8 cellular contexts compared by ENCODE assay signal in the genomic region with DNA sequence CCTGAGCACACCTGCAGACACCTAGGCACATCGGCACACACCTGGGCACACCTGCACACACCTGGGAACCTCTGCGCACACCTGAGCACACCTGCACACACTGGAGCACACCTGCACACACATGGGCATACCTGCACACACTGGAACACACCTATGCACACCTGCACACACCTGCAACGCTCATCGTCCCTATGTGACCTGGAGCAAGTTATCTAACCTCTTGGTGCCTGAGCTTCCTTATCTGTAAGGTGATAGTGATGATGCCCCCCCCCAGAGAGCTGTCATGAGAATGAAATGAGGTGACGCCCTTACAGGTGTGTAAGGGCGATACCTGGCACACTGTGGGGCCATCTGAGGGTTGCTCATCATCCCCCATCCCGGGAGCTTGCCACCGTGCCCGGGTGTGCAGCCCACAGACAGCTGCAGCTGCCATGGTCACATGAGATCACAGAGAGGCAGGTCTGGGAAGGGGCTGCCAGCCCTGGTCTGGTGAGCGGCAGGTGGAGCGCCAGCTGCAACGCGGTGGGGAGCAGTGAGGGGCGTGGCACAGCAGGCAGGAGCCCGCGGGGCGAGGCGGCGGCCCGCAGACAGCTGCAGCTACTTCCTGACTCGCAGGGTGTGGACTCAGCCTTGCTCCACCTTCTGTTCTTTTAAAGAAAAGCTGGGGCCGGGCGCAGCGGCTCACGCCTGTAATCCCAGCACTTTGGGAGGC.
A peak's percentile ranks its signal among the peaks of the same experiment; 100 is the strongest.
DNase-seq lines count a peak whose midpoint lies in the region; ATAC-seq and TF ChIP-seq lines count a peak whose summit lies in the region.

No MANE protein-coding gene starts in this region.

- no peak overlapping the region for H3K4me3 ChIP-seq in epithelial cell of esophagus (ENCODE audit: low read length)

- DNase-seq in GF-D8 (lab: John Stamatoyannopoulos, UW) (peak; percentile 39), NCI-H2227 (lab: John Stamatoyannopoulos, UW; ENCODE audit: unreplicated experiment) (peak; percentile 88), epithelial cell of esophagus (ENCODE audit: low read depth) (peak; percentile 60)
- DNase-seq in activated CD4-positive, alpha-beta T cell treated with anti-CD3 and anti-CD28 coated beads for 4 hours: peak; percentile 46 to 54
- peak; percentile 28 for DNase-seq in stimulated activated CD4-positive, alpha-beta T cell treated with anti-CD3 and anti-CD28 coated beads, Interleukin-2, amount 100 ng/mL, for 4 hours (ENCODE audit: low read depth)

- TF ChIP-seq CTCF in epithelial cell of esophagus (IDR thresholded peaks at IDR 0.05; ENCODE audit: insufficient read depth, low read depth, low read length, missing control alignments): no peak

- ATAC-seq in HG03039 (IDR thresholded peaks at IDR 0.05; ENCODE audit: unreplicated experiment): peak; percentile 68
- no peak for ATAC-seq in GM18861 (IDR thresholded peaks at IDR 0.05; ENCODE audit: unreplicated experiment)
- no peak for ATAC-seq in HG02884 (IDR thresholded peaks at IDR 0.05; ENCODE audit: unreplicated experiment)

Comparison
In these comparisons a context has a peak if more than half of its experiments do, and no peak if none do; other contexts are left out.
1. DNase-seq: peak in every context shown above with its lines; median percentile 88 in NCI-H2227; 60 in epithelial cell of esophagus; 50 in activated CD4-positive, alpha-beta T cell treated with anti-CD3 and anti-CD28 coated beads for 4 hours; 39 in GF-D8; 28 in stimulated activated CD4-positive, alpha-beta T cell treated with anti-CD3 and anti-CD28 coated beads, Interleukin-2, amount 100 ng/mL, for 4 hours.